In the genomic region with DNA sequence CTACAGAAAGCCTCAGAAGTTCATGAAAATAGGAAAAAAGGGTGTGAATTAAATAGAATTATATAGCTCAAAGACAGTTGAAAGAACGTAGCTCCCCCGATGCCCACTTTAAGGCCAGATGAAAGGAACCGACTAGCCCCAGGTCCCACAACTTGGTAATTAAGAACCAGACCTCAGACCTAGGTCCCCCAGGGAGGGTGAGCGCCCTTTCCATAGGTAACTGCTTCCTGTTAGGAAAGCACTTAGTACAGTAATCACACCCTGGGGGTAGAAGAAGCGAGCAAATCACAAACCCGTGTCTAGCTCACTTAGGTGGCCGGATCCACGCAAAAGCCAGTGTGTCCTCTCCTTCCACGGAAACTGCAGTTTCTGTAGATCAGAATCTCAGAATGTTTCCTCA, we compare ENCODE assay signal across 1 cellular context.
TF ChIP-seq lines count a peak whose summit lies in the region.

No MANE protein-coding gene starts in this region.

TF ChIP-seq in SK-N-SH, 30 proteins besides CTCF, POLR2A, EP300 and RAD21 (continued from another document):
- TF ChIP-seq, protein P1, sequence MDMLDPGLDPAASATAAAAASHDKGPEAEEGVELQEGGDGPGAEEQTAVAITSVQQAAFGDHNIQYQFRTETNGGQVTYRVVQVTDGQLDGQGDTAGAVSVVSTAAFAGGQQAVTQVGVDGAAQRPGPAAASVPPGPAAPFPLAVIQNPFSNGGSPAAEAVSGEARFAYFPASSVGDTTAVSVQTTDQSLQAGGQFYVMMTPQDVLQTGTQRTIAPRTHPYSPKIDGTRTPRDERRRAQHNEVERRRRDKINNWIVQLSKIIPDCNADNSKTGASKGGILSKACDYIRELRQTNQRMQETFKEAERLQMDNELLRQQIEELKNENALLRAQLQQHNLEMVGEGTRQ (IDR thresholded peaks at IDR 0.05; ENCODE audit: borderline replicate concordance, low read depth, low read length) = no peak
- TF ChIP-seq EZH2phosphoT487 (IDR thresholded peaks at IDR 0.05; ENCODE audit: borderline replicate concordance, low read depth) = no peak
- no peak for TF ChIP-seq POLR2AphosphoS5 (IDR thresholded peaks at IDR 0.05; ENCODE audit: low read depth, low read length)
- TF ChIP-seq TAF1 (IDR thresholded peaks at IDR 0.05; ENCODE audit: borderline replicate concordance, low read depth, low read length) = no peak
- TF ChIP-seq SIN3A (IDR thresholded peaks at IDR 0.05; ENCODE audit: borderline replicate concordance, low read depth, low read length) = no peak
- no peak for TF ChIP-seq RXRA (IDR thresholded peaks at IDR 0.05; ENCODE audit: borderline replicate concordance, low read depth)
- no peak for TF ChIP-seq RFX5 (IDR thresholded peaks at IDR 0.05; ENCODE audit: low read length)
- TF ChIP-seq, protein P2, sequence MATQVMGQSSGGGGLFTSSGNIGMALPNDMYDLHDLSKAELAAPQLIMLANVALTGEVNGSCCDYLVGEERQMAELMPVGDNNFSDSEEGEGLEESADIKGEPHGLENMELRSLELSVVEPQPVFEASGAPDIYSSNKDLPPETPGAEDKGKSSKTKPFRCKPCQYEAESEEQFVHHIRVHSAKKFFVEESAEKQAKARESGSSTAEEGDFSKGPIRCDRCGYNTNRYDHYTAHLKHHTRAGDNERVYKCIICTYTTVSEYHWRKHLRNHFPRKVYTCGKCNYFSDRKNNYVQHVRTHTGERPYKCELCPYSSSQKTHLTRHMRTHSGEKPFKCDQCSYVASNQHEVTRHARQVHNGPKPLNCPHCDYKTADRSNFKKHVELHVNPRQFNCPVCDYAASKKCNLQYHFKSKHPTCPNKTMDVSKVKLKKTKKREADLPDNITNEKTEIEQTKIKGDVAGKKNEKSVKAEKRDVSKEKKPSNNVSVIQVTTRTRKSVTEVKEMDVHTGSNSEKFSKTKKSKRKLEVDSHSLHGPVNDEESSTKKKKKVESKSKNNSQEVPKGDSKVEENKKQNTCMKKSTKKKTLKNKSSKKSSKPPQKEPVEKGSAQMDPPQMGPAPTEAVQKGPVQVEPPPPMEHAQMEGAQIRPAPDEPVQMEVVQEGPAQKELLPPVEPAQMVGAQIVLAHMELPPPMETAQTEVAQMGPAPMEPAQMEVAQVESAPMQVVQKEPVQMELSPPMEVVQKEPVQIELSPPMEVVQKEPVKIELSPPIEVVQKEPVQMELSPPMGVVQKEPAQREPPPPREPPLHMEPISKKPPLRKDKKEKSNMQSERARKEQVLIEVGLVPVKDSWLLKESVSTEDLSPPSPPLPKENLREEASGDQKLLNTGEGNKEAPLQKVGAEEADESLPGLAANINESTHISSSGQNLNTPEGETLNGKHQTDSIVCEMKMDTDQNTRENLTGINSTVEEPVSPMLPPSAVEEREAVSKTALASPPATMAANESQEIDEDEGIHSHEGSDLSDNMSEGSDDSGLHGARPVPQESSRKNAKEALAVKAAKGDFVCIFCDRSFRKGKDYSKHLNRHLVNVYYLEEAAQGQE (IDR thresholded peaks at IDR 0.05; ENCODE audit: low read depth, low read length) = no peak
- TF ChIP-seq FOSL2 (IDR thresholded peaks at IDR 0.05; ENCODE audit: borderline replicate concordance, low read depth) = no peak
- TF ChIP-seq MXI1 (IDR thresholded peaks at IDR 0.05; ENCODE audit: low read depth, low read length) = no peak
- no peak for TF ChIP-seq JUND (IDR thresholded peaks at IDR 0.05)
- TF ChIP-seq YY1 (IDR thresholded peaks at IDR 0.05; ENCODE audit: low read depth) = no peak
- no peak for TF ChIP-seq GABPA (IDR thresholded peaks at IDR 0.05; ENCODE audit: low read depth)
- TF ChIP-seq, protein P3, sequence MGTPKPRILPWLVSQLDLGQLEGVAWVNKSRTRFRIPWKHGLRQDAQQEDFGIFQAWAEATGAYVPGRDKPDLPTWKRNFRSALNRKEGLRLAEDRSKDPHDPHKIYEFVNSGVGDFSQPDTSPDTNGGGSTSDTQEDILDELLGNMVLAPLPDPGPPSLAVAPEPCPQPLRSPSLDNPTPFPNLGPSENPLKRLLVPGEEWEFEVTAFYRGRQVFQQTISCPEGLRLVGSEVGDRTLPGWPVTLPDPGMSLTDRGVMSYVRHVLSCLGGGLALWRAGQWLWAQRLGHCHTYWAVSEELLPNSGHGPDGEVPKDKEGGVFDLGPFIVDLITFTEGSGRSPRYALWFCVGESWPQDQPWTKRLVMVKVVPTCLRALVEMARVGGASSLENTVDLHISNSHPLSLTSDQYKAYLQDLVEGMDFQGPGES (IDR thresholded peaks at IDR 0.05; ENCODE audit: low read depth, low read length) = no peak
- TF ChIP-seq, protein P4, sequence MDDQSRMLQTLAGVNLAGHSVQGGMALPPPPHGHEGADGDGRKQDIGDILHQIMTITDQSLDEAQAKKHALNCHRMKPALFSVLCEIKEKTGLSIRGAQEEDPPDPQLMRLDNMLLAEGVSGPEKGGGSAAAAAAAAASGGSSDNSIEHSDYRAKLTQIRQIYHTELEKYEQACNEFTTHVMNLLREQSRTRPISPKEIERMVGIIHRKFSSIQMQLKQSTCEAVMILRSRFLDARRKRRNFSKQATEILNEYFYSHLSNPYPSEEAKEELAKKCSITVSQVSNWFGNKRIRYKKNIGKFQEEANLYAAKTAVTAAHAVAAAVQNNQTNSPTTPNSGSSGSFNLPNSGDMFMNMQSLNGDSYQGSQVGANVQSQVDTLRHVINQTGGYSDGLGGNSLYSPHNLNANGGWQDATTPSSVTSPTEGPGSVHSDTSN (IDR thresholded peaks at IDR 0.05) = no peak
